In genomic region chr6:40674170-40674569, GRCh38 we compare ENCODE assay signal across 21 cellular contexts.
A peak's percentile ranks its signal among the peaks of the same experiment; 100 is the strongest.
DNase-seq lines count a peak whose midpoint lies in the region; ATAC-seq, FAIRE-seq and TF ChIP-seq lines count a peak whose summit lies in the region.
"Had no signal": no experiment of that assay in that cellular context is flagged by ENCODE, and none has a peak within 500 bp of the region (broad histone marks: within the 10 kb centered on the region; RNA-seq: fewer than 3 reads in every experiment).

No MANE protein-coding gene starts in this region.

- intact Hi-C loops in HepG2 (cut with micrococcal nuclease; ENCODE audit: unreplicated experiment), result no loop called here
- intact Hi-C loops in right lobe of liver (cut with DNase I), result no loop called here

- H3K4me2 ChIP-seq in HepG2 (ENCODE audit: low read depth, low read length), result no peak overlapping the region

- no peak for TF ChIP-seq EP300 in HepG2 (IDR thresholded peaks at IDR 0.05; ENCODE audit: low read depth in 2 of 2, low read length in 2 of 2)
- TF ChIP-seq EP300 in HepG2 (CRISPR knock-in tag; IDR thresholded peaks at IDR 0.05; ENCODE audit: borderline replicate concordance), result no peak
- TF ChIP-seq EP300 in upper lobe of left lung (IDR thresholded peaks at IDR 0.05), result no peak

- H3K4me1 ChIP-seq in HepG2 (ENCODE audit: insufficient read depth, low read length) (peaks cover 7% of the 10 kb centered on the region; the same call in 1 of the 2 replicates), right lobe of liver (no peaks in the 10 kb centered on the region), upper lobe of left lung (no peaks in the 10 kb centered on the region)
- H3K4me1 ChIP-seq: Caco-2 had no signal

- ATAC-seq in HepG2, result no peak
- no peak for ATAC-seq in right lobe of liver
- no peak for ATAC-seq in HG02588 (IDR thresholded peaks at IDR 0.05; ENCODE audit: unreplicated experiment)
- ATAC-seq in upper lobe of left lung (ENCODE audit: low FRiP score in 2 of 2), result no peak
- ATAC-seq: HCT116, T-cell had no signal

- no peak for TF ChIP-seq POLR2A in HepG2 (IDR thresholded peaks at IDR 0.05; ENCODE audit: insufficient read depth in 1 of 2, low read depth in 2 of 2, low read length in 2 of 2)
- no peak for TF ChIP-seq POLR2A in right lobe of liver (IDR thresholded peaks at IDR 0.05)
- no peak for TF ChIP-seq POLR2A in upper lobe of left lung (IDR thresholded peaks at IDR 0.05)

- H3K36me3 ChIP-seq in HepG2 (replicated peaks in 1 of 2; ENCODE audit: control insufficient read depth in 1 of 2, insufficient read depth in 2 of 2, low read length in 2 of 2) (no peaks in the 10 kb centered on the region), right lobe of liver (no peaks in the 10 kb centered on the region), upper lobe of left lung (no peaks in the 10 kb centered on the region)

- POLR2A ChIA-PET in HepG2 (lab: Yijun Ruan, JAX), result no interaction called here

- no peak overlapping the region for H3K9ac ChIP-seq in HepG2 (ENCODE audit: insufficient read depth, low read depth, low read length)
- H3K9ac ChIP-seq: GM23248 had no signal

- no peak overlapping the region for H2AFZ ChIP-seq in HepG2 (ENCODE audit: low read length)
- H2AFZ ChIP-seq: GM23248 had no signal

- H3K27me3 ChIP-seq in HepG2 (ENCODE audit: control insufficient read depth in 1 of 2, insufficient read depth in 2 of 2, low read length in 2 of 2) (peaks cover 0 to 7% of the 10 kb centered on the region in 2 experiments; a peak in 2 of 5 replicates), right lobe of liver (no peaks in the 10 kb centered on the region), upper lobe of left lung (no peaks in the 10 kb centered on the region)

- no peak for TF ChIP-seq CTCF in HepG2 (CRISPR knock-in tag; IDR thresholded peaks at IDR 0.05)
- no peak for TF ChIP-seq CTCF in right lobe of liver (IDR thresholded peaks at IDR 0.05)
- no peak for TF ChIP-seq CTCF in upper lobe of left lung (IDR thresholded peaks at IDR 0.05)

- CTCF ChIA-PET in HepG2 (lab: Yijun Ruan, JAX; ENCODE audit: low intra/inter-chr PET ratio, low total read pairs), result no interaction called here

- H3K4me3 ChIP-seq in HepG2 (replicated peaks in 1 of 3; ENCODE audit: insufficient read depth in 1 of 3, low read depth in 2 of 3, low read length in 3 of 3) (no peak overlapping the region), right lobe of liver (no peak overlapping the region), upper lobe of left lung (no peak overlapping the region)
- H3K4me3 ChIP-seq: GM23248 had no signal

- TF ChIP-seq RAD21 in HepG2 (CRISPR knock-in tag; IDR thresholded peaks at IDR 0.05), result no peak

- no peaks in the 10 kb centered on the region for H3K79me2 ChIP-seq in HepG2 (ENCODE audit: insufficient read depth, low read length)

- BruUV-seq in HepG2 (replicated peaks; lab: Mats Ljungman, UMichigan), result no TSS peak

- FAIRE-seq in HepG2 (lab: Jason Lieb, UNC), result no peak
- FAIRE-seq: A204.1, GM19239 had no signal

- DNase-seq in NCI-H1105 treated with DMSO at 0.1 percent for 48 hours (lab: John Stamatoyannopoulos, UW), result peak; percentile 3
- no peak for DNase-seq in NCI-H1105 (lab: John Stamatoyannopoulos, UW)
- no peak for DNase-seq in HepG2 (ENCODE audit: low spot score)
- no peak for DNase-seq in right lobe of liver
- DNase-seq in SHP77 treated with DMSO at 0.1 percent for 48 hours (lab: John Stamatoyannopoulos, UW), result peak; percentile 47
- no peak for DNase-seq in upper lobe of left lung
- no peak for DNase-seq in activated CD8-positive, alpha-beta memory T cell treated with anti-CD3 and anti-CD28 coated beads, Interleukin-2, amount 50 U/mL, for 4 hours
- DNase-seq: Caco-2, DMS79 treated with DMSO at 0.1 percent for 48 hours, GDM1, GM23248, MV-4-11, NCI-H187, NCI-H2227 treated with DMSO at 0.1 percent for 48 hours, T-cell, T1000 had no signal

- WGBS in HepG2 (ENCODE audit: low lambda C conversion rate), result 24% methylated on average over 8 of the region's 8 CpGs
- WGBS in right lobe of liver (ENCODE audit: insufficient coverage, low coverage, low lambda C conversion rate, missing lambda C conversion rate), result 68% methylated on average over 5 of the region's 8 CpGs
- WGBS in upper lobe of left lung, 2 donors, result 80 to 88% methylated on average over 8 of the region's 8 CpGs

- H3K9me3 ChIP-seq in HepG2 (ENCODE audit: low read length) (no peaks in the 10 kb centered on the region), right lobe of liver (no peaks in the 10 kb centered on the region), upper lobe of left lung (no peaks in the 10 kb centered on the region)
- H3K9me3 ChIP-seq: Caco-2 had no signal

- no peaks in the 10 kb centered on the region for H4K20me1 ChIP-seq in HepG2 (ENCODE audit: insufficient read depth, low read length)

- H3K27ac ChIP-seq in HepG2 (ENCODE audit: extremely low read length, insufficient read depth, low read length) (no peak overlapping the region), right lobe of liver (no peak overlapping the region), upper lobe of left lung (no peak overlapping the region)
- H3K27ac ChIP-seq: C4-2B, GM23248 had no signal

- in situ Hi-C loops in HepG2 (cut with HindIII; ENCODE audit: extremely low pct_ligation_motif_present, low pct_unique_long_range_greater_than_20kb), result no loop called here

TF ChIP-seq in HepG2, 621 proteins besides CTCF, POLR2A, EP300 and RAD21:
- TF ChIP-seq LCORL (IDR thresholded peaks at IDR 0.05) (peak; percentile 93), LCORL (CRISPR knock-in tag; IDR thresholded peaks at IDR 0.05) (no peak), FOXA3 (CRISPR knock-in tag; IDR thresholded peaks at IDR 0.05) (no peak)

Comparison
In these comparisons a context has a peak if more than half of its experiments do, and no peak if none do; other contexts are left out.
1. DNase-seq: peak in NCI-H1105 treated with DMSO at 0.1 percent for 48 hours (single experiment) and SHP77 treated with DMSO at 0.1 percent for 48 hours (single experiment); none in NCI-H1105 (single experiment), HepG2 (single experiment), right lobe of liver (0 of 3), upper lobe of left lung (0 of 2) and activated CD8-positive, alpha-beta memory T cell treated with anti-CD3 and anti-CD28 coated beads, Interleukin-2, amount 50 U/mL, for 4 hours (single experiment).